ENCODE assay signal across 2 cellular contexts in genomic region chr3:30313840-30314239, GRCh38.
A peak's percentile ranks its signal among the peaks of the same experiment; 100 is the strongest.
TF ChIP-seq lines count a peak whose summit lies in the region.

No MANE protein-coding gene starts in this region.

TF ChIP-seq in HepG2, 621 proteins besides CTCF, POLR2A, EP300 and RAD21:
- peak; percentile 93 for TF ChIP-seq ZNF12 (CRISPR knock-in tag; IDR thresholded peaks at IDR 0.05)
- no peak for TF ChIP-seq BCL6 (CRISPR knock-in tag; IDR thresholded peaks at IDR 0.05)
TF ChIP-seq in HepG2: peak in this region for 1.

TF ChIP-seq in IMR-90, 13 proteins besides CTCF, POLR2A, EP300 and RAD21:
- TF ChIP-seq USF2 (IDR thresholded peaks at IDR 0.05; ENCODE audit: low read depth, low read length) (no peak), CEBPB (IDR thresholded peaks at IDR 0.05; ENCODE audit: low read depth, low read length) (no peak), MAFK (IDR thresholded peaks at IDR 0.05; ENCODE audit: low read depth, low read length) (no peak), MXI1 (IDR thresholded peaks at IDR 0.05; ENCODE audit: borderline replicate concordance, low read depth, low read length) (no peak), RCOR1 (IDR thresholded peaks at IDR 0.05; ENCODE audit: insufficient replicate concordance, low read length) (no peak), SMC3 (IDR thresholded peaks at IDR 0.05; ENCODE audit: low read depth, low read length) (no peak), ELK1 (IDR thresholded peaks at IDR 0.05; ENCODE audit: borderline replicate concordance, low read depth, low read length) (no peak), NFE2L2 (IDR thresholded peaks at IDR 0.05; ENCODE audit: low read depth, low read length) (no peak), BHLHE40 (IDR thresholded peaks at IDR 0.05; ENCODE audit: low read depth, low read length) (no peak), CHD1 (IDR thresholded peaks at IDR 0.05; ENCODE audit: low read depth, low read length) (no peak), MAZ (IDR thresholded peaks at IDR 0.05; ENCODE audit: borderline replicate concordance, low read depth, low read length) (no peak), RFX5 (IDR thresholded peaks at IDR 0.05; ENCODE audit: low read depth, low read length) (no peak), FOS (IDR thresholded peaks at IDR 0.05; ENCODE audit: low read depth, low read length) (no peak)
